8 cellular contexts compared by ENCODE assay signal in genomic region chr3:139353920-139354556, GRCh38. TPM values are rescaled to one million over a fixed set of nuclear protein-coding genes. Genes with fewer than 3 reads are reported as not detected.
DNase-seq lines count a peak whose midpoint lies in the region; ATAC-seq and TF ChIP-seq lines count a peak whose summit lies in the region.

No MANE protein-coding gene starts in this region.

- H3K36me3 ChIP-seq in Peyer's patch: peaks cover 0 to 98% (median 0%) of the 10 kb centered on the region in 3 donors
- H3K36me3 ChIP-seq in CD8-positive, alpha-beta memory T cell (ENCODE audit: insufficient read depth, low read length): peaks cover 77% of the 10 kb centered on the region

- POLR2A ChIA-PET in CD8-positive, alpha-beta memory T cell (lab: Charles Lee): no interaction called here

- H3K36me3 Mint-ChIP-seq in CD8-positive, alpha-beta memory T cell: peaks cover 0 to 93% (median 28%) of the 10 kb centered on the region in 3 donors

- peak in 4 of 6 experiments; percentile 35 to 70 (median 66) for TF ChIP-seq CTCF in Peyer's patch (IDR thresholded peaks at IDR 0.05)
- TF ChIP-seq CTCF in epithelial cell of proximal tubule (conservative IDR thresholded peaks at IDR 0.05; ENCODE audit: low read depth, low read length): peak; percentile 91

- H3K9me3 Mint-ChIP-seq in CD8-positive, alpha-beta memory T cell: no peaks in the 10 kb centered on the region

- H3K27me3 ChIP-seq in Peyer's patch: no peaks in the 10 kb centered on the region
- no peaks in the 10 kb centered on the region for H3K27me3 ChIP-seq in CD8-positive, alpha-beta memory T cell (ENCODE audit: insufficient read depth, low read length, poor library complexity, severe bottlenecking)

- ATAC-seq in HG03175 (IDR thresholded peaks at IDR 0.05; ENCODE audit: unreplicated experiment) (peak; percentile 64), GM18517 (IDR thresholded peaks at IDR 0.05; ENCODE audit: unreplicated experiment) (no peak)

- H3K4me3 Mint-ChIP-seq in CD8-positive, alpha-beta memory T cell: no peak overlapping the region

- no peak for TF ChIP-seq POLR2A in Peyer's patch (IDR thresholded peaks at IDR 0.05)

- H3K4me3 ChIP-seq in Peyer's patch (no peak overlapping the region), epithelial cell of proximal tubule (ENCODE audit: low read depth, low read length) (no peak overlapping the region)
- H3K4me3 ChIP-seq in CD8-positive, alpha-beta memory T cell (ENCODE audit: low read length): no peak overlapping the region

- DNase-seq in DMS 273 (lab: John Stamatoyannopoulos, UW; ENCODE audit: unreplicated experiment) (peak; percentile 85), Peyer's patch (no peak), epithelial cell of proximal tubule (ENCODE audit: low read depth) (no peak), non-pigmented ciliary epithelial cell (ENCODE audit: low read depth) (peak; percentile 49), activated gamma-delta T cell treated with Interleukin-2 at 50 U/mL for 16 hours (no peak)
- DNase-seq in CD8-positive, alpha-beta memory T cell: no peak

- peak overlapping the region in 2 of 8 donors; percentile 12 to 29 for H3K27ac Mint-ChIP-seq in CD8-positive, alpha-beta memory T cell

- CTCF ChIA-PET in CD8-positive, alpha-beta memory T cell (lab: Charles Lee): interaction anchor here (1.3 to 2.1 kb wide), 2 partner anchors 9 to 10 kb away, joined by 5 to 7 read pairs; partner anchors contain the start of gene MRPS22

- H3K9me3 ChIP-seq in Peyer's patch: no peaks in the 10 kb centered on the region
- H3K9me3 ChIP-seq in CD8-positive, alpha-beta memory T cell (ENCODE audit: low read length): no peaks in the 10 kb centered on the region

- H3K4me1 ChIP-seq in Peyer's patch: no peaks in the 10 kb centered on the region
- no peaks in the 10 kb centered on the region for H3K4me1 ChIP-seq in CD8-positive, alpha-beta memory T cell (ENCODE audit: insufficient read depth, low read length)

- no peaks in the 10 kb centered on the region for H3K27me3 Mint-ChIP-seq in CD8-positive, alpha-beta memory T cell

- peaks cover 0 to 5% (median 4%) of the 10 kb centered on the region in 3 donors for H3K4me1 Mint-ChIP-seq in CD8-positive, alpha-beta memory T cell

- no peak overlapping the region for H3K27ac ChIP-seq in Peyer's patch
- no peak overlapping the region for H3K27ac ChIP-seq in CD8-positive, alpha-beta memory T cell (ENCODE audit: low read depth, low read length)

RNA-seq across cellular contexts. Expression of gene MRPS22, which starts 10.2 kb away (rescaled TPM):
- total RNA-seq in Peyer's patch: 10 to 100 TPM; 38.7 to 72.3 (median 45.9) TPM
- 69.6 and 87.1 TPM in 2 replicates for total RNA-seq in epithelial cell of proximal tubule
- total RNA-seq in CD8-positive, alpha-beta memory T cell: 10 to 100 TPM; 66.9 to 68.6 TPM
- 34.7 TPM for polyA plus RNA-seq in CD8-positive, alpha-beta memory T cell

RNA-seq across cellular contexts. Expression of gene COPB2, which starts 35.4 kb away (rescaled TPM):
- 100 to 1,000 TPM in 1 of 4 donors, 10 to 100 TPM in 3; 69.7 to 103 (median 87.2) TPM for total RNA-seq in Peyer's patch
- 69.2 and 117 TPM in 2 replicates for total RNA-seq in epithelial cell of proximal tubule
- 10 to 100 TPM; 91.8 to 92.9 TPM for total RNA-seq in CD8-positive, alpha-beta memory T cell
- 64.0 TPM for polyA plus RNA-seq in CD8-positive, alpha-beta memory T cell

Comparison
In these comparisons a context has a peak if more than half of its experiments do, and no peak if none do; other contexts are left out.
1. DNase-seq: peak in DMS 273 (single experiment) and non-pigmented ciliary epithelial cell (single experiment); none in Peyer's patch (0 of 3), epithelial cell of proximal tubule (single experiment), CD8-positive, alpha-beta memory T cell (0 of 5) and activated gamma-delta T cell treated with Interleukin-2 at 50 U/mL for 16 hours (single experiment).